In genomic region chr5:55037046-55037771, GRCh38 we compare ENCODE assay signal across 10 cellular contexts. TPM values are rescaled to one million over a fixed set of nuclear protein-coding genes. Genes with fewer than 3 reads are reported as not detected.
A peak's percentile ranks its signal among the peaks of the same experiment; 100 is the strongest.
DNase-seq lines count a peak whose midpoint lies in the region; ATAC-seq and TF ChIP-seq lines count a peak whose summit lies in the region.
"Had no signal": no experiment of that assay in that cellular context is flagged by ENCODE, and none has a peak within 500 bp of the region (broad histone marks: within the 10 kb centered on the region; RNA-seq: fewer than 3 reads in every experiment).

No MANE protein-coding gene starts in this region.

- WGBS in hepatocyte (ENCODE audit: low lambda C conversion rate, missing lambda C conversion rate), result 66% methylated on average over 7 of the region's 7 CpGs

- H3K4me3 Mint-ChIP-seq in HFFc6, result no peak overlapping the region
- H3K4me3 Mint-ChIP-seq: brain had no signal

- H3K27ac Mint-ChIP-seq in HFFc6, result peak overlapping the region; percentile 42; the same call in 1 of the 2 replicates
- H3K27ac Mint-ChIP-seq: brain had no signal

- no peaks in the 10 kb centered on the region for H3K27me3 Mint-ChIP-seq in HFFc6 (ENCODE audit: insufficient read depth)
- H3K27me3 Mint-ChIP-seq: brain had no signal

- H2AFZ ChIP-seq in hepatocyte, result peak overlapping the region; percentile 24

- ATAC-seq in HG02840 (IDR thresholded peaks at IDR 0.05; ENCODE audit: low FRiP score, unreplicated experiment) (no peak), HG03432 (IDR thresholded peaks at IDR 0.05; ENCODE audit: unreplicated experiment) (no peak)

- no peaks in the 10 kb centered on the region for H3K36me3 ChIP-seq in hepatocyte (replicated peaks; ENCODE audit: insufficient read depth, low read depth)
- H3K36me3 ChIP-seq: right lobe of liver had no signal

- TF ChIP-seq CTCF in HFFc6 (IDR thresholded peaks at IDR 0.05) (peak; percentile 39), hepatocyte (IDR thresholded peaks at IDR 0.05; ENCODE audit: poor library complexity) (no peak)

- no peaks in the 10 kb centered on the region for H3K27me3 ChIP-seq in hepatocyte
- H3K27me3 ChIP-seq: right lobe of liver had no signal

- H3K4me1 ChIP-seq in hepatocyte (ENCODE audit: insufficient read depth), result peaks cover 11% of the 10 kb centered on the region
- H3K4me1 ChIP-seq: right lobe of liver had no signal

- DNase-seq in HFFc6 (peak; percentile 1), hepatocyte (ENCODE audit: low spot score) (peak; percentile 6), NCI-H748 (lab: John Stamatoyannopoulos, UW; ENCODE audit: unreplicated experiment) (no peak), NCI-H82 treated with DMSO at 0.1 percent for 48 hours (lab: John Stamatoyannopoulos, UW; ENCODE audit: unreplicated experiment) (no peak)
- peak; percentile 12 to 27 for DNase-seq in activated CD8-positive, alpha-beta memory T cell treated with anti-CD3 and anti-CD28 coated beads for 4 hours (ENCODE audit: low read depth in 2 of 2)
- DNase-seq in stimulated activated CD8-positive, alpha-beta memory T cell treated with anti-CD3 and anti-CD28 coated beads, Interleukin-7, amount 100 ng/mL, for 24 hours (ENCODE audit: low read depth), result peak; percentile 23
- DNase-seq: right lobe of liver had no signal

- H4K20me1 ChIP-seq in hepatocyte (ENCODE audit: insufficient read depth, poor library complexity, severe bottlenecking), result no peaks in the 10 kb centered on the region

- no peaks in the 10 kb centered on the region for H3K9me2 ChIP-seq in hepatocyte (replicated peaks; ENCODE audit: insufficient read depth)

- H3K79me2 ChIP-seq in hepatocyte, result no peaks in the 10 kb centered on the region

- H3K9me3 Mint-ChIP-seq in HFFc6, result no peaks in the 10 kb centered on the region
- H3K9me3 Mint-ChIP-seq: brain had no signal

- no peak overlapping the region for H3K27ac ChIP-seq in hepatocyte

- H3K36me3 Mint-ChIP-seq in HFFc6 (ENCODE audit: low read depth), result no peaks in the 10 kb centered on the region
- H3K36me3 Mint-ChIP-seq: brain had no signal

- H3K4me2 ChIP-seq in hepatocyte, result no peak overlapping the region

- no peak overlapping the region for H3K4me3 ChIP-seq in hepatocyte
- H3K4me3 ChIP-seq: right lobe of liver had no signal

- peaks cover 40% of the 10 kb centered on the region for H3K4me1 Mint-ChIP-seq in HFFc6 (ENCODE audit: low read depth)
- H3K4me1 Mint-ChIP-seq: brain had no signal

- H3K9me3 ChIP-seq in hepatocyte (ENCODE audit: low read depth), result no peaks in the 10 kb centered on the region
- H3K9me3 ChIP-seq: right lobe of liver had no signal

RNA-seq across cellular contexts. Expression of gene GZMK, which starts 13.2 kb away (rescaled TPM):
- not detected for total RNA-seq in HFFc6 (2021; fragmentation: NEBNext Ultra II Directional; extraction: Animal tissue kit (Norgen Biotek cat#: 25700))
- not detected in 2 replicates for total RNA-seq in hepatocyte
- polyA plus RNA-seq in hepatocyte, result not detected in 2 replicates

RNA-seq across cellular contexts. Expression of gene ESM1, which starts 51.8 kb away (rescaled TPM):
- total RNA-seq in HFFc6 (2021; fragmentation: NEBNext Ultra II Directional; extraction: Animal tissue kit (Norgen Biotek cat#: 25700)), result 10 to 100 TPM in 2 of 6 experiments, 1 to 10 TPM in 4; 8.5 to 54.1 (median 9.1) TPM
- total RNA-seq in hepatocyte, result 2.2 and 2.6 TPM in 2 replicates
- polyA plus RNA-seq in hepatocyte, result 0.16 and 1.5 TPM in 2 replicates

Comparison
In these comparisons a context has a peak if more than half of its experiments do, and no peak if none do; other contexts are left out.
1. DNase-seq: peak in HFFc6 (single experiment), activated CD8-positive, alpha-beta memory T cell treated with anti-CD3 and anti-CD28 coated beads for 4 hours (2 of 2), hepatocyte (single experiment) and stimulated activated CD8-positive, alpha-beta memory T cell treated with anti-CD3 and anti-CD28 coated beads, Interleukin-7, amount 100 ng/mL, for 24 hours (single experiment); none in NCI-H748 (single experiment) and NCI-H82 treated with DMSO at 0.1 percent for 48 hours (single experiment).